ENCODE assay signal across 11 cellular contexts in the genomic region with DNA sequence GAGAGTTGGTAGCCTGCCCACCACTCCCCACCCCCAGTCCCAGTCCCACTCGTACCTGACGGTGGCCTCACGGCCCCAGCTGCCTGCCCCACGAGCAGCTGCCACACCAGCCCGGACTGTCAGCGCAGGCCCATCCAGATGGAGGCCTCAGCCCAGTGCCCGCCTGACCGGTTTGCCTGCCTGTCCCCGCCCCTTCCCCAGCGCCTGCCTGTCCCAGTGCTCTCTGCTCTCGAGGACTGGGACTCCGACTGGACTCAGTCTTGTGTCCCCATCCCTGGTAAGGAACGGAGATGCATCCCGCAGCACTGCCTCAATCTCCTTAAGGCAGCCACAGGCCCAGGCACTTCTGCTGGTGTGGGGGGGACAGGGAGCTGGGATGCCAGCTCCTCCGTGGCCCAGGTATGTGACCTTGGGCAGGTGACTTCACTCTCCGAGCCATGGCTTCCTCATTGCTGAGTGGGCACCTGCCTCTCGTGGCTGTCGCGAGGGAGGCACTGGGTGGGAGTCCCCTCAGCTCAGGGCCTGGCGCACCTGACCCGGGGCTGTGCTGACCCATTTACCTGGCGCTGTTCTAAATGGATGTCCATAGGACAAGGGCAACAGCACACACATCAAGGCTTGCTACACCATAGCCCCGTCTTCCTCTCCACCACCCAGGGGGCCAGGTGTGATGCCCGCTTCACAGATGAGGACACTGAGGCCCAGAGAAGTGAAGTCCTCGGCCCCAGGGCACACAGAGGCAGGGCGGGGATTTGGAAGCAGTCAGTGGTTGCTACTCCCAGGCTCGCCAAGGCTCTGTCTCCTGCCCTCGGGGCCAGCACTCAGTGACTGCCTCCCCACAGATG. TPM values are rescaled to one million over a fixed set of nuclear protein-coding genes. Genes with fewer than 3 reads are reported as not detected.
DNase-seq lines count a peak whose midpoint lies in the region; ATAC-seq and TF ChIP-seq lines count a peak whose summit lies in the region.
"Had no signal": no experiment of that assay in that cellular context is flagged by ENCODE, and none has a peak within 500 bp of the region (broad histone marks: within the 10 kb centered on the region; RNA-seq: fewer than 3 reads in every experiment).

Gene NKPD1 (minus strand): TSS at position 113 of the 845 bp plus-strand sequence. CDS start 832 bp downstream, outside the sequence.

- H3K4me3 Mint-ChIP-seq in stimulated activated naive CD8-positive, alpha-beta T cell treated with anti-CD3 and anti-CD28 coated beads, Interleukin-15, amount 100 ng/mL, for 72 hours: no peak within 1 kb of the TSS

- TF ChIP-seq POLR2A in breast epithelium (IDR thresholded peaks at IDR 0.05): no peak

- intact Hi-C loops in breast epithelium (cut with DNase I; ENCODE audit: low total_unique reads) (no loop called here), mucosa of descending colon (cut with DNase I, micrococcal nuclease) (no loop called here)

- TF ChIP-seq CTCF in breast epithelium (IDR thresholded peaks at IDR 0.05): no peak
- TF ChIP-seq CTCF in mucosa of descending colon (IDR thresholded peaks at IDR 0.05): no peak

- no peaks in the 10 kb centered on the region for H3K9me3 Mint-ChIP-seq in stimulated activated naive CD8-positive, alpha-beta T cell treated with anti-CD3 and anti-CD28 coated beads, Interleukin-15, amount 100 ng/mL, for 72 hours

- peak within 1 kb of the TSS; percentile 44 to 50 for H3K27ac Mint-ChIP-seq in stimulated activated naive CD8-positive, alpha-beta T cell treated with anti-CD3 and anti-CD28 coated beads, Interleukin-15, amount 100 ng/mL, for 72 hours

- H3K36me3 ChIP-seq in breast epithelium: no peaks in the 10 kb centered on the region
- H3K36me3 ChIP-seq in mucosa of descending colon (ENCODE audit: low read depth): no peaks in the 10 kb centered on the region
- H3K36me3 ChIP-seq: uterus had no signal

- peaks cover 42% of the 10 kb centered on the region for H3K4me1 Mint-ChIP-seq in stimulated activated naive CD8-positive, alpha-beta T cell treated with anti-CD3 and anti-CD28 coated beads, Interleukin-15, amount 100 ng/mL, for 72 hours

- peaks cover 30% of the 10 kb centered on the region for H3K27me3 Mint-ChIP-seq in stimulated activated naive CD8-positive, alpha-beta T cell treated with anti-CD3 and anti-CD28 coated beads, Interleukin-15, amount 100 ng/mL, for 72 hours

- H3K4me1 ChIP-seq in breast epithelium (peaks cover 11 to 16% of the 10 kb centered on the region in 2 donors), mucosa of descending colon (ENCODE audit: low read depth) (peaks cover 9% of the 10 kb centered on the region)
- H3K4me1 ChIP-seq: uterus had no signal

- no peak for ATAC-seq in stimulated activated naive CD8-positive, alpha-beta T cell treated with anti-CD3 and anti-CD28 coated beads, Interleukin-15, amount 100 ng/mL, for 72 hours
- ATAC-seq in stimulated activated naive CD8-positive, alpha-beta T cell treated with anti-CD3 and anti-CD28 coated beads, Interleukin-15, Interleukin-2, amounts not matched to agents 100 U/mL and 50 U/mL, for 24 hours: no peak
- peak; percentile 64 for ATAC-seq in mucosa of descending colon
- ATAC-seq in activated CD4-positive, CD25-positive, alpha-beta regulatory T cell treated with anti-CD3 and anti-CD28 coated beads, Interleukin-2, amount 50 U/mL, for 24 hours: no peak

- H3K9me3 ChIP-seq in breast epithelium (no peaks in the 10 kb centered on the region), mucosa of descending colon (no peaks in the 10 kb centered on the region)
- H3K9me3 ChIP-seq: uterus had no signal

- H3K4me3 ChIP-seq in breast epithelium (peak within 1 kb of the TSS in 2 of 3 donors; percentile 37 to 47), mucosa of descending colon (no peak within 1 kb of the TSS)
- H3K4me3 ChIP-seq: uterus had no signal

- H3K27me3 ChIP-seq in breast epithelium: peaks cover 0 to 7% of the 10 kb centered on the region in 2 donors
- H3K27me3 ChIP-seq: uterus had no signal

- no peak for DNase-seq in stimulated activated naive CD8-positive, alpha-beta T cell treated with anti-CD3 and anti-CD28 coated beads, Interleukin-15, amount 100 ng/mL, for 72 hours
- DNase-seq in stimulated activated naive CD8-positive, alpha-beta T cell treated with anti-CD3 and anti-CD28 coated beads, Interleukin-15, Interleukin-2, amounts not matched to agents 100 U/mL and 50 U/mL, for 24 hours: no peak
- DNase-seq in breast epithelium (ENCODE audit: low spot score in 2 of 2) (peak; percentile 72 to 86), mucosa of descending colon (peak in 2 of 3 donors; percentile 72 to 80), inferior parietal cortex (ENCODE audit: extremely low spot score) (no peak), H4 (ENCODE audit: low spot score) (no peak), NCI-H1930 (lab: John Stamatoyannopoulos, UW) (no peak)
- DNase-seq: activated CD4-positive, CD25-positive, alpha-beta regulatory T cell; NCI-H226; uterus had no signal

- peak within 1 kb of the TSS; percentile 50 to 51 for H3K27ac ChIP-seq in breast epithelium
- H3K27ac ChIP-seq: uterus had no signal

RNA-seq across cellular contexts. Expression of gene NKPD1, which starts in this region (rescaled TPM):
- total RNA-seq in breast epithelium (1 to 10 TPM in 2 of 3 donors, under 1 TPM in 1; 0.16 to 1.3 (median 1.0) TPM), mucosa of descending colon (not detected)
- 0.19 TPM in 1 of 2 replicates, not detected in the other for total RNA-seq in H4 (2014; rRNA removed; shearing (Covaris generic))

Comparison
In these comparisons a context has a peak if more than half of its experiments do, and no peak if none do; other contexts are left out.
1. Peak in DNase-seq and ATAC-seq in mucosa of descending colon; RNA of the gene not detected or under 1 TPM.
2. DNase-seq: peak in breast epithelium (2 of 2); none in stimulated activated naive CD8-positive, alpha-beta T cell treated with anti-CD3 and anti-CD28 coated beads, Interleukin-15, amount 100 ng/mL, for 72 hours (0 of 2), stimulated activated naive CD8-positive, alpha-beta T cell treated with anti-CD3 and anti-CD28 coated beads, Interleukin-15, Interleukin-2, amounts not matched to agents 100 U/mL and 50 U/mL, for 24 hours (single experiment), inferior parietal cortex (single experiment), H4 (single experiment) and NCI-H1930 (0 of 2).